ENCODE assay signal across 33 cellular contexts in genomic region chr16:16157166-16157565, GRCh38.
"Had no signal": no experiment of that assay in that cellular context is flagged by ENCODE, and none has a peak within 500 bp of the region (broad histone marks: within the 10 kb centered on the region; RNA-seq: fewer than 3 reads in every experiment).

No MANE protein-coding gene starts in this region.

- H3K9me3 ChIP-seq: body of pancreas had no signal

- ATAC-seq: activated CD8-positive, alpha-beta T cell treated with anti-CD3 and anti-CD28 coated beads for 36 hours; activated naive CD4-positive, alpha-beta T cell treated with anti-CD3 and anti-CD28 coated beads, Interleukin-2, amount 50 U/mL, for 72 hours; activated T-cell treated with anti-CD3 and anti-CD28 coated beads, Interleukin-2, amount 50 U/mL, for 4 hours; activated T-cell treated with anti-CD3 and anti-CD28 coated beads, Interleukin-2, amount 50 U/mL, for 72 hours; activated T-helper 17 cell treated with anti-CD3 and anti-CD28 coated beads, Interleukin-2, amount 50 U/mL, for 72 hours; body of pancreas had no signal

- H3K4me1 ChIP-seq: adrenal gland, body of pancreas, breast epithelium had no signal

- H3K27ac ChIP-seq: adrenal gland, body of pancreas, brain microvascular endothelial cell, breast epithelium, VCaP had no signal

- H3K36me3 ChIP-seq: adrenal gland, brain microvascular endothelial cell, breast epithelium had no signal

- H3K4me3 ChIP-seq: adrenal gland, body of pancreas, breast epithelium had no signal

- H3K27me3 ChIP-seq: adrenal gland, body of pancreas, brain microvascular endothelial cell, breast epithelium had no signal

- DNase-seq: activated B cell treated with CpG ODN at 0.5 μM for 24 hours; activated CD4-positive, alpha-beta memory T cell treated with anti-CD3 and anti-CD28 coated beads for 36 hours; activated CD4-positive, alpha-beta T cell treated with anti-CD3 and anti-CD28 coated beads for 4 hours; activated CD4-positive, alpha-beta T cell treated with anti-CD3 and anti-CD28 coated beads, Interleukin-2, amount 10 ng/mL, durations not matched to agents 24 days and 14 days; activated CD4-positive, alpha-beta T cell treated with anti-CD3 and anti-CD28 coated beads, Interleukin-2, amount 50 U/mL, for 1 hour; activated CD4-positive, alpha-beta T cell treated with anti-CD3 and anti-CD28 coated beads, Interleukin-2, amount 50 U/mL, for 4 hours; activated CD4-positive, CD25-positive, alpha-beta regulatory T cell treated with anti-CD3 and anti-CD28 coated beads, Interleukin-2, amount 50 U/mL, for 72 hours; activated CD8-positive, alpha-beta memory T cell treated with anti-CD3 and anti-CD28 coated beads, Interleukin-2, amount 50 U/mL, for 4 hours; activated CD8-positive, alpha-beta T cell treated with anti-CD3 and anti-CD28 coated beads for 36 hours; activated effector memory CD4-positive, alpha-beta T cell treated with anti-CD3 and anti-CD28 coated beads, Interleukin-2, amount 50 U/mL, for 16 hours; activated gamma-delta T cell treated with Interleukin-2 at 50 U/mL for 16 hours; activated naive CD4-positive, alpha-beta T cell; activated naive CD4-positive, alpha-beta T cell treated with anti-CD3 and anti-CD28 coated beads for 36 hours; activated naive CD4-positive, alpha-beta T cell treated with anti-CD3 and anti-CD28 coated beads, Interleukin-2, amount 50 U/mL, for 16 hours; activated naive CD8-positive, alpha-beta T cell treated with anti-CD3 and anti-CD28 coated beads for 36 hours; activated T-cell treated with anti-CD3 and anti-CD28 coated beads for 4 hours; activated T-cell treated with anti-CD3 and anti-CD28 coated beads, Interleukin-2, amount 50 U/mL, for 1 hour; activated T-cell treated with anti-CD3 and anti-CD28 coated beads, Interleukin-2, amount 50 U/mL, for 4 hours; activated T-cell treated with anti-CD3 and anti-CD28 coated beads, Interleukin-2, amount 50 U/mL, for 72 hours; adrenal gland; amniotic stem cell; aorta; body of pancreas; brain microvascular endothelial cell; central memory CD4-positive, alpha-beta T cell; T-helper 2 cell; T-helper 9 cell had no signal

- FAIRE-seq: astrocyte, TTC549 had no signal
